8 cellular contexts compared by ENCODE assay signal in genomic region chr9:5843450-5844249, GRCh38. TPM values are rescaled to one million over a fixed set of nuclear protein-coding genes. Genes with fewer than 3 reads are reported as not detected.
DNase-seq lines count a peak whose midpoint lies in the region; ATAC-seq and TF ChIP-seq lines count a peak whose summit lies in the region.

No MANE protein-coding gene starts in this region.

- H2AFZ ChIP-seq in H9 (ENCODE audit: low read length) (no peak overlapping the region), parathyroid adenoma (peak overlapping the region; percentile 39)

- H2BK20ac ChIP-seq in H9 (ENCODE audit: low read depth, low read length, poor library complexity, severe bottlenecking), result no peak overlapping the region

- no peak overlapping the region for H2BK5ac ChIP-seq in H9 (ENCODE audit: insufficient read length, low read length)

- H3T11ph ChIP-seq in H9 (ENCODE audit: low read length), result no peak overlapping the region

- peaks cover 2 to 11% (median 3%) of the 10 kb centered on the region in 3 experiments; a peak in 5 of 7 replicates for H3K36me3 Mint-ChIP-seq in H9 (ENCODE audit: insufficient read depth in 1 of 3, low read depth in 3 of 3)
- peaks cover 21% of the 10 kb centered on the region for H3K36me3 Mint-ChIP-seq in effector memory CD8-positive, alpha-beta T cell (ENCODE audit: insufficient read depth)

- H4K5ac ChIP-seq in H9 (ENCODE audit: insufficient read length, low read depth, low read length), result no peak overlapping the region

- no peak overlapping the region for H3K56ac ChIP-seq in H9 (ENCODE audit: insufficient read length, low read depth, low read length)

- no peak overlapping the region for H4K8ac ChIP-seq in H9 (replicated peaks; ENCODE audit: insufficient read length, low read depth, low read length)

- H3K9me3 ChIP-seq in H9 (ENCODE audit: control insufficient read depth, low read depth, low read length), result no peaks in the 10 kb centered on the region
- H3K9me3 ChIP-seq in parathyroid adenoma (ENCODE audit: control insufficient read depth, low read length), result no peaks in the 10 kb centered on the region

- H3K27me3 ChIP-seq in H9 (ENCODE audit: insufficient read depth, low read length) (no peaks in the 10 kb centered on the region), parathyroid adenoma (ENCODE audit: control insufficient read depth, insufficient read depth, low read length) (no peaks in the 10 kb centered on the region)

- H4K91ac ChIP-seq in H9 (ENCODE audit: insufficient read length, low read depth, low read length), result no peak overlapping the region

- H3K36me3 ChIP-seq in parathyroid adenoma (ENCODE audit: control insufficient read depth, insufficient read depth, low read length), result no peaks in the 10 kb centered on the region

- DNase-seq in H9, result no peak
- DNase-seq in NCI-H748 (lab: John Stamatoyannopoulos, UW; ENCODE audit: unreplicated experiment), result peak; percentile 82
- no peak for DNase-seq in effector memory CD8-positive, alpha-beta T cell
- no peak for DNase-seq in ecto neural progenitor cell (ENCODE audit: low spot score)
- no peak for DNase-seq in D341Med (ENCODE audit: low spot score)
- DNase-seq in stimulated activated CD4-positive, alpha-beta T cell treated with anti-CD3 and anti-CD28 coated beads, Interleukin-12 subunit alpha, Interleukin-12 subunit beta, amount 100 ng/mL, for 4 hours, result no peak

- H3K4ac ChIP-seq in H9 (ENCODE audit: low read depth, low read length), result no peak overlapping the region

- no peak overlapping the region for H3K4me2 ChIP-seq in H9 (ENCODE audit: insufficient read depth, insufficient read length, low read length)
- peak overlapping the region; percentile 75 for H3K4me2 ChIP-seq in parathyroid adenoma (ENCODE audit: low read length)

- no peaks in the 10 kb centered on the region; the same call in 1 of the 2 replicates for H3K27me3 Mint-ChIP-seq in H9 (ENCODE audit: low read depth)
- H3K27me3 Mint-ChIP-seq in effector memory CD8-positive, alpha-beta T cell, result no peaks in the 10 kb centered on the region

- H2BK120ac ChIP-seq in H9 (ENCODE audit: low read depth, low read length, poor library complexity, severe bottlenecking), result no peak overlapping the region

- peak overlapping the region in 2 of 3 experiments; percentile 46 to 60; a peak in 2 of 7 replicates for H3K27ac Mint-ChIP-seq in H9
- peak overlapping the region; percentile 91 to 92 for H3K27ac Mint-ChIP-seq in effector memory CD8-positive, alpha-beta T cell

- H3K4me1 Mint-ChIP-seq in H9, result peaks cover 17 to 24% of the 10 kb centered on the region in 2 experiments
- H3K4me1 Mint-ChIP-seq in effector memory CD8-positive, alpha-beta T cell (ENCODE audit: low read depth in 2 of 2), result peaks cover 52 to 58% of the 10 kb centered on the region in 2 donors

- H3K79me2 ChIP-seq in H9 (ENCODE audit: insufficient read depth, low read length), result no peaks in the 10 kb centered on the region
- no peaks in the 10 kb centered on the region for H3K79me2 ChIP-seq in parathyroid adenoma

- no peak overlapping the region for H2BK15ac ChIP-seq in H9 (ENCODE audit: low read depth, low read length)

- no peak overlapping the region for H3K23ac ChIP-seq in H9 (ENCODE audit: insufficient read length, low read depth, low read length)

- no peak for ATAC-seq in effector memory CD8-positive, alpha-beta T cell (replicated peaks)
- no peak for ATAC-seq in HG03135 (IDR thresholded peaks at IDR 0.05; ENCODE audit: unreplicated experiment)

- H2AK5ac ChIP-seq in H9 (ENCODE audit: insufficient read length, low read length), result no peak overlapping the region

- H3K27ac ChIP-seq in H9 (ENCODE audit: insufficient read length, low read depth, low read length), result no peak overlapping the region
- peak overlapping the region; percentile 91 for H3K27ac ChIP-seq in parathyroid adenoma

- no peak overlapping the region for H3K18ac ChIP-seq in H9 (ENCODE audit: insufficient read length, low read depth, low read length)

- H3K9ac ChIP-seq in H9 (ENCODE audit: extremely low read depth, insufficient read length, low read length) (no peak overlapping the region), parathyroid adenoma (no peak overlapping the region)

- H4K20me1 ChIP-seq in H9 (ENCODE audit: control insufficient read depth, insufficient read depth, insufficient read length), result no peaks in the 10 kb centered on the region

- no peak overlapping the region for H3K14ac ChIP-seq in H9 (ENCODE audit: insufficient read depth, low read length)

- no peaks in the 10 kb centered on the region for H3K23me2 ChIP-seq in H9 (ENCODE audit: insufficient read length, low read depth, low read length, poor library complexity, severe bottlenecking)

- no CpG with 5 or more reads among the region's 9 CpGs for WGBS in H9 (ENCODE audit: extremely low coverage, insufficient read length, low lambda C conversion rate)

- 0 out of 2 replicates have a peak, but pooled peaks cover 2% of the 10 kb centered on the region for H3K4me1 ChIP-seq in H9 (ENCODE audit: insufficient read depth, low read length)
- H3K4me1 ChIP-seq in parathyroid adenoma, result peaks cover 38% of the 10 kb centered on the region

- peak overlapping the region; percentile 53 for H3K4me3 ChIP-seq in parathyroid adenoma (ENCODE audit: low read depth, low read length)

- H3K9me3 Mint-ChIP-seq in H9, result peaks cover 7% of the 10 kb centered on the region in 2 experiments; a peak in 4 of 5 replicates
- no peaks in the 10 kb centered on the region for H3K9me3 Mint-ChIP-seq in effector memory CD8-positive, alpha-beta T cell

- H3K4me3 Mint-ChIP-seq in H9, result no peak overlapping the region; a peak in 1 of 5 replicates
- peak overlapping the region; percentile 69 to 78 for H3K4me3 Mint-ChIP-seq in effector memory CD8-positive, alpha-beta T cell

- no peaks in the 10 kb centered on the region for H3K79me1 ChIP-seq in H9 (ENCODE audit: insufficient read depth, low read depth, low read length, poor library complexity, severe bottlenecking)

- H2BK12ac ChIP-seq in H9 (ENCODE audit: insufficient read length, low read depth, low read length), result no peak overlapping the region

- TF ChIP-seq CTCF in H9 (conservative IDR thresholded peaks at IDR 0.05), result no peak
- TF ChIP-seq CTCF in parathyroid adenoma (IDR thresholded peaks at IDR 0.05), result peak; percentile 4

RNA-seq across cellular contexts. Expression of gene ERMP1, which starts 10.7 kb away (rescaled TPM):
- total RNA-seq in H9 (2021), result 19.0 and 20.2 TPM in 2 replicates

RNA-seq across cellular contexts. Expression of gene MLANA, which starts 47.0 kb away (rescaled TPM):
- not detected in 2 replicates for total RNA-seq in H9 (2021)

Comparison
In these comparisons a context has a peak if more than half of its experiments do, and no peak if none do; other contexts are left out.
1. H3K4me3 Mint-ChIP-seq: peak in effector memory CD8-positive, alpha-beta T cell (2 of 2); none in H9 (0 of 2).